Comparison of ENCODE assay signal across 9 cellular contexts in genomic region chr17:6753006-6753445, GRCh38. TPM values are rescaled to one million over a fixed set of nuclear protein-coding genes. Genes with fewer than 3 reads are reported as not detected.
DNase-seq lines count a peak whose midpoint lies in the region; ATAC-seq, FAIRE-seq and TF ChIP-seq lines count a peak whose summit lies in the region.
"Had no signal": no experiment of that assay in that cellular context is flagged by ENCODE, and none has a peak within 500 bp of the region (broad histone marks: within the 10 kb centered on the region; RNA-seq: fewer than 3 reads in every experiment).

No MANE protein-coding gene starts in this region.

- TF ChIP-seq EP300 in HepG2 (IDR thresholded peaks at IDR 0.05; ENCODE audit: low read depth in 2 of 2, low read length in 2 of 2) (no peak), HepG2 (CRISPR knock-in tag; IDR thresholded peaks at IDR 0.05; ENCODE audit: borderline replicate concordance) (no peak)

- 2% methylated on average over 9 of the region's 9 CpGs for WGBS in GM23248 (ENCODE audit: low coverage in 1 of 2, low lambda C conversion rate in 2 of 2, missing lambda C conversion rate in 2 of 2), 2 experiments
- WGBS in HepG2 (ENCODE audit: low lambda C conversion rate) = 84% methylated on average over 9 of the region's 9 CpGs

- H3K4me1 ChIP-seq in GM23248 (ENCODE audit: insufficient read depth) = peaks cover 33% of the 10 kb centered on the region
- peaks cover 48% of the 10 kb centered on the region for H3K4me1 ChIP-seq in HepG2 (ENCODE audit: insufficient read depth, low read length)

- H3K4me2 ChIP-seq in GM23248 (ENCODE audit: unreplicated experiment) = peak overlapping the region; percentile 86
- H3K4me2 ChIP-seq in HepG2 (ENCODE audit: low read depth, low read length) = peak overlapping the region; percentile 62; the same call in 1 of the 2 replicates

- peak overlapping the region; percentile 58 for H3K4me3 ChIP-seq in GM23248
- H3K4me3 ChIP-seq in choroid plexus epithelial cell (ENCODE audit: low read depth, low read length) = peak overlapping the region; percentile 10
- H3K4me3 ChIP-seq in HepG2 (replicated peaks in 1 of 3; ENCODE audit: insufficient read depth in 1 of 3, low read depth in 2 of 3, low read length in 3 of 3) = no peak overlapping the region

- H3K27ac ChIP-seq in GM23248 = peak overlapping the region; percentile 100
- peak overlapping the region; percentile 80 for H3K27ac ChIP-seq in HepG2 (ENCODE audit: extremely low read length, insufficient read depth, low read length)

- DNase-seq in GM23248 = peak; percentile 88
- DNase-seq in choroid plexus epithelial cell (ENCODE audit: low read depth) = peak; percentile 88
- peak; percentile 11 for DNase-seq in HepG2 (ENCODE audit: low spot score)
- DNase-seq in stimulated activated CD8-positive, alpha-beta memory T cell treated with anti-CD3 and anti-CD28 coated beads, Interleukin-7, amount 100 ng/mL, for 4 hours (ENCODE audit: low read depth in 2 of 2) = peak; percentile 45 to 50
- DNase-seq in middle frontal gyrus (ENCODE audit: extremely low spot score, low spot score) = no peak
- DNase-seq in NCI-H1694 (lab: John Stamatoyannopoulos, UW) = no peak
- DNase-seq in RPMI8226 = no peak

- H3K9ac ChIP-seq in GM23248 (peak overlapping the region; percentile 92), HepG2 (ENCODE audit: insufficient read depth, low read depth, low read length) (no peak overlapping the region; the same call in 1 of the 2 replicates)

- TF ChIP-seq POLR2A in HepG2 (IDR thresholded peaks at IDR 0.05; ENCODE audit: insufficient read depth in 1 of 2, low read depth in 2 of 2, low read length in 2 of 2) = no peak

- no TSS peak for BruUV-seq in HepG2 (replicated peaks; lab: Mats Ljungman, UMichigan)

- peaks cover 23% of the 10 kb centered on the region for H3K79me2 ChIP-seq in GM23248 (ENCODE audit: insufficient read depth)
- no peaks in the 10 kb centered on the region for H3K79me2 ChIP-seq in HepG2 (ENCODE audit: insufficient read depth, low read length)

- H3F3A ChIP-seq in GM23248 (ENCODE audit: insufficient read depth) = peaks cover 37% of the 10 kb centered on the region

- CTCF ChIA-PET in HepG2 (lab: Yijun Ruan, JAX; ENCODE audit: low intra/inter-chr PET ratio, low total read pairs) = no interaction called here

- FAIRE-seq in HepG2 (lab: Jason Lieb, UNC) = no peak

- in situ Hi-C loops in GM23248 (cut with MboI) = no loop called here
- in situ Hi-C loops in HepG2 (cut with HindIII; ENCODE audit: extremely low pct_ligation_motif_present, low pct_unique_long_range_greater_than_20kb) = no loop called here

- H3K9me3 ChIP-seq in GM23248 (ENCODE audit: low read depth) (no peaks in the 10 kb centered on the region), HepG2 (ENCODE audit: low read length) (no peaks in the 10 kb centered on the region)

- POLR2A ChIA-PET in HepG2 (lab: Yijun Ruan, JAX) = interaction anchor here (1.0 to 1.4 kb wide), 2 partner anchors 43 to 70 kb away, joined by 3 to 4 read pairs; no protein-coding TSS in a partner anchor

- intact Hi-C loops in HepG2 (cut with micrococcal nuclease; ENCODE audit: unreplicated experiment) = no loop called here

- TF ChIP-seq CTCF in choroid plexus epithelial cell (conservative IDR thresholded peaks at IDR 0.05; ENCODE audit: low read depth, low read length) = no peak
- no peak for TF ChIP-seq CTCF in HepG2 (CRISPR knock-in tag; IDR thresholded peaks at IDR 0.05)

- ATAC-seq in SK-N-SH treated with all-trans-retinoic acid at 6 μM for 48 hours (peak; percentile 33; the same call in 2 of the 3 replicates), HepG2 (no peak)

- no peaks in the 10 kb centered on the region for H4K20me1 ChIP-seq in GM23248 (ENCODE audit: insufficient read depth)
- no peaks in the 10 kb centered on the region for H4K20me1 ChIP-seq in HepG2 (ENCODE audit: insufficient read depth, low read length)

- H3K36me3 ChIP-seq in GM23248 (ENCODE audit: low read depth) = no peaks in the 10 kb centered on the region
- no peaks in the 10 kb centered on the region for H3K36me3 ChIP-seq in HepG2 (replicated peaks in 1 of 2; ENCODE audit: control insufficient read depth in 1 of 2, insufficient read depth in 2 of 2, low read length in 2 of 2)

- H3K9me2 ChIP-seq in GM23248 (ENCODE audit: insufficient read depth) = no peaks in the 10 kb centered on the region

- peak overlapping the region; percentile 59 for H2AFZ ChIP-seq in GM23248
- no peak overlapping the region for H2AFZ ChIP-seq in HepG2 (ENCODE audit: low read length)

- H3K27me3 ChIP-seq in GM23248 (replicated peaks; ENCODE audit: insufficient read depth) = no peaks in the 10 kb centered on the region
- no peaks in the 10 kb centered on the region for H3K27me3 ChIP-seq in HepG2 (ENCODE audit: control insufficient read depth in 1 of 2, insufficient read depth in 2 of 2, low read length in 2 of 2)

- no peak for TF ChIP-seq RAD21 in HepG2 (CRISPR knock-in tag; IDR thresholded peaks at IDR 0.05)

RNA-seq across cellular contexts. Expression of gene XAF1, which starts 2.8 kb away (rescaled TPM):
- 21.5 and 24.4 TPM in 2 replicates for total RNA-seq in GM23248 (2014; rRNA removed; shearing (Covaris generic))
- polyA plus RNA-seq in GM23248 (2016; fragmentation: Nextera tagmentation; extraction: Ambion mirVana) (19.2 and 22.0 TPM in 2 replicates), HepG2 (2011; rRNA removed) (1.2 and 1.6 TPM in 2 replicates)
- total RNA-seq in HepG2 (2016; rRNA removed; fragmentation: Illumina TruSeq; extraction: Trizol) = 1.7 and 2.4 TPM in 2 replicates
- 0.81 and 0.97 TPM in 2 replicates for total RNA-seq in HepG2 (2016; cell fraction: cytosol; rRNA removed; fragmentation: Illumina TruSeq; extraction: Trizol; ENCODE audit: low read depth)
- 1.7 and 2.1 TPM in 2 replicates for total RNA-seq in HepG2 (2016; cell fraction: insoluble cytoplasmic fraction; rRNA removed; fragmentation: Illumina TruSeq; extraction: Trizol)
- total RNA-seq in HepG2 (2016; cell fraction: membrane; rRNA removed; fragmentation: Illumina TruSeq; extraction: Trizol) = 1.1 and 1.3 TPM in 2 replicates
- total RNA-seq in HepG2 (2016; cell fraction: nucleus; rRNA removed; fragmentation: Illumina TruSeq; extraction: Trizol) = 2.1 and 3.7 TPM in 2 replicates
- polyA plus RNA-seq in HepG2 (2011; cell fraction: cytosol; rRNA removed) = 0.74 and 2.0 TPM in 2 replicates
- 4.3 and 11.1 TPM in 2 replicates for polyA plus RNA-seq in HepG2 (2011; cell fraction: nucleus; rRNA removed)
- polyA plus RNA-seq in HepG2 (2012) = 3.1 and 3.3 TPM in 2 replicates
- polyA plus RNA-seq in HepG2 (2016; cell fraction: cytosol; fragmentation: Illumina TruSeq; extraction: Trizol; ENCODE audit: low read depth) = 0.15 and 0.25 TPM in 2 replicates
- 2.3 and 3.4 TPM in 2 replicates for polyA plus RNA-seq in HepG2 (2016; cell fraction: insoluble cytoplasmic fraction; fragmentation: Illumina TruSeq; extraction: Trizol; ENCODE audit: low read depth)
- 0.66 and 0.71 TPM in 2 replicates for polyA plus RNA-seq in HepG2 (2016; cell fraction: membrane; fragmentation: Illumina TruSeq; extraction: Trizol; ENCODE audit: low read depth)
- 6.3 and 9.1 TPM in 2 replicates for polyA plus RNA-seq in HepG2 (2016; cell fraction: nucleus; fragmentation: Illumina TruSeq; extraction: Trizol; ENCODE audit: insufficient read depth, low read depth)
- polyA minus RNA-seq in HepG2 (2011; rRNA and poly(A)+ RNA removed; ENCODE audit: low replicate concordance) = 2.2 TPM in 1 of 2 replicates, not detected in the other
- 0.79 and 2.2 TPM in 2 replicates for polyA minus RNA-seq in HepG2 (2011; cell fraction: cytosol; rRNA and poly(A)+ RNA removed)
- polyA minus RNA-seq in HepG2 (2011; cell fraction: nucleus; rRNA and poly(A)+ RNA removed) = 6.2 and 14.3 TPM in 2 replicates

RNA-seq across cellular contexts. Expression of gene FBXO39, which starts 23.0 kb away (rescaled TPM):
- total RNA-seq in GM23248 (2014; rRNA removed; shearing (Covaris generic)) = 1.1 TPM in 1 of 2 replicates, not detected in the other
- polyA plus RNA-seq in GM23248 (2016; fragmentation: Nextera tagmentation; extraction: Ambion mirVana) (not detected in 2 replicates), HepG2 (2011; rRNA removed) (0.09 and 0.17 TPM in 2 replicates)
- total RNA-seq in HepG2 (2016; rRNA removed; fragmentation: Illumina TruSeq; extraction: Trizol) = not detected in 2 replicates
- total RNA-seq in HepG2 (2016; cell fraction: cytosol; rRNA removed; fragmentation: Illumina TruSeq; extraction: Trizol; ENCODE audit: low read depth) = not detected in 2 replicates
- not detected in 2 replicates for total RNA-seq in HepG2 (2016; cell fraction: insoluble cytoplasmic fraction; rRNA removed; fragmentation: Illumina TruSeq; extraction: Trizol)
- not detected in 2 replicates for total RNA-seq in HepG2 (2016; cell fraction: membrane; rRNA removed; fragmentation: Illumina TruSeq; extraction: Trizol)
- total RNA-seq in HepG2 (2016; cell fraction: nucleus; rRNA removed; fragmentation: Illumina TruSeq; extraction: Trizol) = not detected in 2 replicates
- polyA plus RNA-seq in HepG2 (2011; cell fraction: cytosol; rRNA removed) = 0.12 TPM in 1 of 2 replicates, not detected in the other
- polyA plus RNA-seq in HepG2 (2011; cell fraction: nucleus; rRNA removed) = 0.11 and 0.43 TPM in 2 replicates
- 0.08 and 0.21 TPM in 2 replicates for polyA plus RNA-seq in HepG2 (2012)
- polyA plus RNA-seq in HepG2 (2016; cell fraction: cytosol; fragmentation: Illumina TruSeq; extraction: Trizol; ENCODE audit: low read depth) = not detected in 2 replicates
- polyA plus RNA-seq in HepG2 (2016; cell fraction: insoluble cytoplasmic fraction; fragmentation: Illumina TruSeq; extraction: Trizol; ENCODE audit: low read depth) = not detected in 2 replicates
- polyA plus RNA-seq in HepG2 (2016; cell fraction: membrane; fragmentation: Illumina TruSeq; extraction: Trizol; ENCODE audit: low read depth) = not detected in 2 replicates
- polyA plus RNA-seq in HepG2 (2016; cell fraction: nucleus; fragmentation: Illumina TruSeq; extraction: Trizol; ENCODE audit: insufficient read depth, low read depth) = not detected in 2 replicates
- 0.28 TPM in 1 of 2 replicates, not detected in the other for polyA minus RNA-seq in HepG2 (2011; rRNA and poly(A)+ RNA removed; ENCODE audit: low replicate concordance)
- polyA minus RNA-seq in HepG2 (2011; cell fraction: cytosol; rRNA and poly(A)+ RNA removed) = not detected in 2 replicates
- polyA minus RNA-seq in HepG2 (2011; cell fraction: nucleus; rRNA and poly(A)+ RNA removed) = 0.52 and 0.99 TPM in 2 replicates
- total RNA-seq: SK-MEL-5 had no signal

RNA-seq across cellular contexts. Expression of gene SLC13A5, which starts 39.9 kb away (rescaled TPM):
- total RNA-seq in GM23248 (2014; rRNA removed; shearing (Covaris generic)) = 0.76 TPM in 1 of 2 replicates, not detected in the other
- polyA plus RNA-seq in GM23248 (2016; fragmentation: Nextera tagmentation; extraction: Ambion mirVana) = not detected in 2 replicates
- 24.4 and 42.8 TPM in 2 replicates for total RNA-seq in HepG2 (2016; rRNA removed; fragmentation: Illumina TruSeq; extraction: Trizol)
- total RNA-seq in HepG2 (2016; cell fraction: cytosol; rRNA removed; fragmentation: Illumina TruSeq; extraction: Trizol; ENCODE audit: low read depth) = 6.1 and 8.5 TPM in 2 replicates
- total RNA-seq in HepG2 (2016; cell fraction: insoluble cytoplasmic fraction; rRNA removed; fragmentation: Illumina TruSeq; extraction: Trizol) = 24.1 and 44.5 TPM in 2 replicates
- 21.2 and 24.0 TPM in 2 replicates for total RNA-seq in HepG2 (2016; cell fraction: membrane; rRNA removed; fragmentation: Illumina TruSeq; extraction: Trizol)
- 74.8 and 81.7 TPM in 2 replicates for total RNA-seq in HepG2 (2016; cell fraction: nucleus; rRNA removed; fragmentation: Illumina TruSeq; extraction: Trizol)
- polyA plus RNA-seq in HepG2 (2011; rRNA removed) = 310 and 460 TPM in 2 replicates
- polyA plus RNA-seq in HepG2 (2011; cell fraction: cytosol; rRNA removed) = 141 and 152 TPM in 2 replicates
- polyA plus RNA-seq in HepG2 (2011; cell fraction: nucleus; rRNA removed) = 496 and 544 TPM in 2 replicates
- polyA plus RNA-seq in HepG2 (2012) = 253 and 287 TPM in 2 replicates
- 11.4 and 13.1 TPM in 2 replicates for polyA plus RNA-seq in HepG2 (2016; cell fraction: cytosol; fragmentation: Illumina TruSeq; extraction: Trizol; ENCODE audit: low read depth)
- polyA plus RNA-seq in HepG2 (2016; cell fraction: insoluble cytoplasmic fraction; fragmentation: Illumina TruSeq; extraction: Trizol; ENCODE audit: low read depth) = 42.4 and 50.4 TPM in 2 replicates
- polyA plus RNA-seq in HepG2 (2016; cell fraction: membrane; fragmentation: Illumina TruSeq; extraction: Trizol; ENCODE audit: low read depth) = 28.2 and 31.8 TPM in 2 replicates
- 169 and 186 TPM in 2 replicates for polyA plus RNA-seq in HepG2 (2016; cell fraction: nucleus; fragmentation: Illumina TruSeq; extraction: Trizol; ENCODE audit: insufficient read depth, low read depth)
- polyA minus RNA-seq in HepG2 (2011; rRNA and poly(A)+ RNA removed; ENCODE audit: low replicate concordance) = 0.40 and 2,799 TPM in 2 replicates
- polyA minus RNA-seq in HepG2 (2011; cell fraction: cytosol; rRNA and poly(A)+ RNA removed) = 352 and 410 TPM in 2 replicates
- 342 and 399 TPM in 2 replicates for polyA minus RNA-seq in HepG2 (2011; cell fraction: nucleus; rRNA and poly(A)+ RNA removed)
- total RNA-seq: SK-MEL-5 had no signal

Comparison
In these comparisons a context has a peak if more than half of its experiments do, and no peak if none do; other contexts are left out.
1. DNase-seq: peak in GM23248 (single experiment), choroid plexus epithelial cell (single experiment), HepG2 (single experiment) and stimulated activated CD8-positive, alpha-beta memory T cell treated with anti-CD3 and anti-CD28 coated beads, Interleukin-7, amount 100 ng/mL, for 4 hours (2 of 2); none in middle frontal gyrus (single experiment), NCI-H1694 (single experiment) and RPMI8226 (single experiment).
2. H3K4me3 ChIP-seq: peak in GM23248 (single experiment) and choroid plexus epithelial cell (single experiment); none in HepG2 (0 of 3).